Comparison of ENCODE assay signal across 1 cellular context in genomic region chr1:234478481-234479309, GRCh38.
TF ChIP-seq lines count a peak whose summit lies in the region.

A gene with protein sequence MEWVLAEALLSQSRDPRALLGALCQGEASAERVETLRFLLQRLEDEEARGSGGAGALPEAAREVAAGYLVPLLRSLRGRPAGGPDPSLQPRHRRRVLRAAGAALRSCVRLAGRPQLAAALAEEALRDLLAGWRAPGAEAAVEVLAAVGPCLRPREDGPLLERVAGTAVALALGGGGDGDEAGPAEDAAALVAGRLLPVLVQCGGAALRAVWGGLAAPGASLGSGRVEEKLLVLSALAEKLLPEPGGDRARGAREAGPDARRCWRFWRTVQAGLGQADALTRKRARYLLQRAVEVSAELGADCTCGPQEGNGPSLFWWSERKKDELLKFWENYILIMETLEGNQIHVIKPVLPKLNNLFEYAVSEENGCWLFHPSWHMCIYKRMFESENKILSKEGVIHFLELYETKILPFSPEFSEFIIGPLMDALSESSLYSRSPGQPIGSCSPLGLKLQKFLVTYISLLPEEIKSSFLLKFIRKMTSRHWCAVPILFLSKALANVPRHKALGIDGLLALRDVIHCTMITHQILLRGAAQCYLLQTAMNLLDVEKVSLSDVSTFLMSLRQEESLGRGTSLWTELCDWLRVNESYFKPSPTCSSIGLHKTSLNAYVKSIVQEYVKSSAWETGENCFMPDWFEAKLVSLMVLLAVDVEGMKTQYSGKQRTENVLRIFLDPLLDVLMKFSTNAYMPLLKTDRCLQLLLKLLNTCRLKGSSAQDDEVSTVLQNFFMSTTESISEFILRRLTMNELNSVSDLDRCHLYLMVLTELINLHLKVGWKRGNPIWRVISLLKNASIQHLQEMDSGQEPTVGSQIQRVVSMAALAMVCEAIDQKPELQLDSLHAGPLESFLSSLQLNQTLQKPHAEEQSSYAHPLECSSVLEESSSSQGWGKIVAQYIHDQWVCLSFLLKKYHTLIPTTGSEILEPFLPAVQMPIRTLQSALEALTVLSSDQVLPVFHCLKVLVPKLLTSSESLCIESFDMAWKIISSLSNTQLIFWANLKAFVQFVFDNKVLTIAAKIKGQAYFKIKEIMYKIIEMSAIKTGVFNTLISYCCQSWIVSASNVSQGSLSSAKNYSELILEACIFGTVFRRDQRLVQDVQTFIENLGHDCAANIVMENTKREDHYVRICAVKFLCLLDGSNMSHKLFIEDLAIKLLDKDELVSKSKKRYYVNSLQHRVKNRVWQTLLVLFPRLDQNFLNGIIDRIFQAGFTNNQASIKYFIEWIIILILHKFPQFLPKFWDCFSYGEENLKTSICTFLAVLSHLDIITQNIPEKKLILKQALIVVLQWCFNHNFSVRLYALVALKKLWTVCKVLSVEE (N-terminal part only) (minus strand): TSS chr1:234479179. CDS start chr1:234479103, 76 bp downstream.

TF ChIP-seq in HepG2, 621 proteins besides CTCF, POLR2A, EP300 and RAD21 (continued from another document and continues in another):
- TF ChIP-seq, protein P1, sequence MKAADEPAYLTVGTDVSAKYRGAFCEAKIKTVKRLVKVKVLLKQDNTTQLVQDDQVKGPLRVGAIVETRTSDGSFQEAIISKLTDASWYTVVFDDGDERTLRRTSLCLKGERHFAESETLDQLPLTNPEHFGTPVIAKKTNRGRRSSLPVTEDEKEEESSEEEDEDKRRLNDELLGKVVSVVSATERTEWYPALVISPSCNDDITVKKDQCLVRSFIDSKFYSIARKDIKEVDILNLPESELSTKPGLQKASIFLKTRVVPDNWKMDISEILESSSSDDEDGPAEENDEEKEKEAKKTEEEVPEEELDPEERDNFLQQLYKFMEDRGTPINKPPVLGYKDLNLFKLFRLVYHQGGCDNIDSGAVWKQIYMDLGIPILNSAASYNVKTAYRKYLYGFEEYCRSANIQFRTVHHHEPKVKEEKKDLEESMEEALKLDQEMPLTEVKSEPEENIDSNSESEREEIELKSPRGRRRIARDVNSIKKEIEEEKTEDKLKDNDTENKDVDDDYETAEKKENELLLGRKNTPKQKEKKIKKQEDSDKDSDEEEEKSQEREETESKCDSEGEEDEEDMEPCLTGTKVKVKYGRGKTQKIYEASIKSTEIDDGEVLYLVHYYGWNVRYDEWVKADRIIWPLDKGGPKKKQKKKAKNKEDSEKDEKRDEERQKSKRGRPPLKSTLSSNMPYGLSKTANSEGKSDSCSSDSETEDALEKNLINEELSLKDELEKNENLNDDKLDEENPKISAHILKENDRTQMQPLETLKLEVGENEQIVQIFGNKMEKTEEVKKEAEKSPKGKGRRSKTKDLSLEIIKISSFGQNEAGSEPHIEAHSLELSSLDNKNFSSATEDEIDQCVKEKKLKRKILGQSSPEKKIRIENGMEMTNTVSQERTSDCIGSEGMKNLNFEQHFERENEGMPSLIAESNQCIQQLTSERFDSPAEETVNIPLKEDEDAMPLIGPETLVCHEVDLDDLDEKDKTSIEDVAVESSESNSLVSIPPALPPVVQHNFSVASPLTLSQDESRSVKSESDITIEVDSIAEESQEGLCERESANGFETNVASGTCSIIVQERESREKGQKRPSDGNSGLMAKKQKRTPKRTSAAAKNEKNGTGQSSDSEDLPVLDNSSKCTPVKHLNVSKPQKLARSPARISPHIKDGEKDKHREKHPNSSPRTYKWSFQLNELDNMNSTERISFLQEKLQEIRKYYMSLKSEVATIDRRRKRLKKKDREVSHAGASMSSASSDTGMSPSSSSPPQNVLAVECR (CRISPR knock-in tag; IDR thresholded peaks at IDR 0.05; ENCODE audit: borderline replicate concordance) = peak; percentile 56; the same call in 1 of the 2 replicates
- TF ChIP-seq, protein P2, sequence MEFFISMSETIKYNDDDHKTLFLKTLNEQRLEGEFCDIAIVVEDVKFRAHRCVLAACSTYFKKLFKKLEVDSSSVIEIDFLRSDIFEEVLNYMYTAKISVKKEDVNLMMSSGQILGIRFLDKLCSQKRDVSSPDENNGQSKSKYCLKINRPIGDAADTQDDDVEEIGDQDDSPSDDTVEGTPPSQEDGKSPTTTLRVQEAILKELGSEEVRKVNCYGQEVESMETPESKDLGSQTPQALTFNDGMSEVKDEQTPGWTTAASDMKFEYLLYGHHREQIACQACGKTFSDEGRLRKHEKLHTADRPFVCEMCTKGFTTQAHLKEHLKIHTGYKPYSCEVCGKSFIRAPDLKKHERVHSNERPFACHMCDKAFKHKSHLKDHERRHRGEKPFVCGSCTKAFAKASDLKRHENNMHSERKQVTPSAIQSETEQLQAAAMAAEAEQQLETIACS (CRISPR knock-in tag; IDR thresholded peaks at IDR 0.05) = peak; percentile 98
- TF ChIP-seq YEATS2 (CRISPR knock-in tag; IDR thresholded peaks at IDR 0.05; ENCODE audit: borderline replicate concordance) (peak; percentile 71), ZNF703 (CRISPR knock-in tag; IDR thresholded peaks at IDR 0.05; ENCODE audit: borderline replicate concordance) (0 out of 2 replicates have a peak, but pooled peaks have one; percentile 23), YEATS4 (CRISPR knock-in tag; IDR thresholded peaks at IDR 0.05; ENCODE audit: borderline replicate concordance) (peak; percentile 77), ZNF574 (CRISPR knock-in tag; IDR thresholded peaks at IDR 0.05) (peak; percentile 48; the same call in 1 of the 2 replicates), NFRKB (IDR thresholded peaks at IDR 0.05) (no peak), KDM6A (CRISPR knock-in tag; IDR thresholded peaks at IDR 0.05; ENCODE audit: low read depth) (no peak), ZNF792 (CRISPR knock-in tag; IDR thresholded peaks at IDR 0.05) (0 out of 2 replicates have a peak, but pooled peaks have one; percentile 9), TP53 (CRISPR knock-in tag; conservative IDR thresholded peaks at IDR 0.05) (no peak), PATZ1 (CRISPR knock-in tag; IDR thresholded peaks at IDR 0.05) (0 out of 2 replicates have a peak, but pooled peaks have one; percentile 5), TOPORS (CRISPR knock-in tag; IDR thresholded peaks at IDR 0.05) (0 out of 2 replicates have a peak, but pooled peaks have one; percentile 65), FOXK1 (CRISPR knock-in tag; IDR thresholded peaks at IDR 0.05; ENCODE audit: borderline replicate concordance, low read depth) (peak; percentile 30; the same call in 1 of the 2 replicates), FOXA3 (CRISPR knock-in tag; IDR thresholded peaks at IDR 0.05) (no peak), TSC22D2 (CRISPR knock-in tag; IDR thresholded peaks at IDR 0.05; ENCODE audit: borderline replicate concordance) (0 out of 2 replicates have a peak, but pooled peaks have one; percentile 47), SAP130 (CRISPR knock-in tag; IDR thresholded peaks at IDR 0.05; ENCODE audit: low read depth) (peak; percentile 54; the same call in 1 of the 2 replicates), CENPT (CRISPR knock-in tag; IDR thresholded peaks at IDR 0.05; ENCODE audit: low read depth) (no peak), SRY (CRISPR knock-in tag; IDR thresholded peaks at IDR 0.05) (peak; percentile 21; the same call in 1 of the 2 replicates), ZNF749 (CRISPR knock-in tag; IDR thresholded peaks at IDR 0.05; ENCODE audit: borderline replicate concordance) (peak; percentile 64; the same call in 1 of the 2 replicates), ZFP90 (CRISPR knock-in tag; IDR thresholded peaks at IDR 0.05; ENCODE audit: borderline replicate concordance) (0 out of 2 replicates have a peak, but pooled peaks have one; percentile 35)
- TF ChIP-seq, protein P3, sequence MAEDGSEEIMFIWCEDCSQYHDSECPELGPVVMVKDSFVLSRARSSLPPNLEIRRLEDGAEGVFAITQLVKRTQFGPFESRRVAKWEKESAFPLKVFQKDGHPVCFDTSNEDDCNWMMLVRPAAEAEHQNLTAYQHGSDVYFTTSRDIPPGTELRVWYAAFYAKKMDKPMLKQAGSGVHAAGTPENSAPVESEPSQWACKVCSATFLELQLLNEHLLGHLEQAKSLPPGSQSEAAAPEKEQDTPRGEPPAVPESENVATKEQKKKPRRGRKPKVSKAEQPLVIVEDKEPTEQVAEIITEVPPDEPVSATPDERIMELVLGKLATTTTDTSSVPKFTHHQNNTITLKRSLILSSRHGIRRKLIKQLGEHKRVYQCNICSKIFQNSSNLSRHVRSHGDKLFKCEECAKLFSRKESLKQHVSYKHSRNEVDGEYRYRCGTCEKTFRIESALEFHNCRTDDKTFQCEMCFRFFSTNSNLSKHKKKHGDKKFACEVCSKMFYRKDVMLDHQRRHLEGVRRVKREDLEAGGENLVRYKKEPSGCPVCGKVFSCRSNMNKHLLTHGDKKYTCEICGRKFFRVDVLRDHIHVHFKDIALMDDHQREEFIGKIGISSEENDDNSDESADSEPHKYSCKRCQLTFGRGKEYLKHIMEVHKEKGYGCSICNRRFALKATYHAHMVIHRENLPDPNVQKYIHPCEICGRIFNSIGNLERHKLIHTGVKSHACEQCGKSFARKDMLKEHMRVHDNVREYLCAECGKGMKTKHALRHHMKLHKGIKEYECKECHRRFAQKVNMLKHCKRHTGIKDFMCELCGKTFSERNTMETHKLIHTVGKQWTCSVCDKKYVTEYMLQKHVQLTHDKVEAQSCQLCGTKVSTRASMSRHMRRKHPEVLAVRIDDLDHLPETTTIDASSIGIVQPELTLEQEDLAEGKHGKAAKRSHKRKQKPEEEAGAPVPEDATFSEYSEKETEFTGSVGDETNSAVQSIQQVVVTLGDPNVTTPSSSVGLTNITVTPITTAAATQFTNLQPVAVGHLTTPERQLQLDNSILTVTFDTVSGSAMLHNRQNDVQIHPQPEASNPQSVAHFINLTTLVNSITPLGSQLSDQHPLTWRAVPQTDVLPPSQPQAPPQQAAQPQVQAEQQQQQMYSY (CRISPR knock-in tag; IDR thresholded peaks at IDR 0.05) = no peak
- TF ChIP-seq, protein P4, sequence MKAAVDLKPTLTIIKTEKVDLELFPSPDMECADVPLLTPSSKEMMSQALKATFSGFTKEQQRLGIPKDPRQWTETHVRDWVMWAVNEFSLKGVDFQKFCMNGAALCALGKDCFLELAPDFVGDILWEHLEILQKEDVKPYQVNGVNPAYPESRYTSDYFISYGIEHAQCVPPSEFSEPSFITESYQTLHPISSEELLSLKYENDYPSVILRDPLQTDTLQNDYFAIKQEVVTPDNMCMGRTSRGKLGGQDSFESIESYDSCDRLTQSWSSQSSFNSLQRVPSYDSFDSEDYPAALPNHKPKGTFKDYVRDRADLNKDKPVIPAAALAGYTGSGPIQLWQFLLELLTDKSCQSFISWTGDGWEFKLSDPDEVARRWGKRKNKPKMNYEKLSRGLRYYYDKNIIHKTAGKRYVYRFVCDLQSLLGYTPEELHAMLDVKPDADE (CRISPR knock-in tag; IDR thresholded peaks at IDR 0.05) = no peak
